In genomic region chr6:5132741-5133140, GRCh38 we compare ENCODE assay signal across 1 cellular context.
TF ChIP-seq lines count a peak whose summit lies in the region.

No MANE protein-coding gene starts in this region.

TF ChIP-seq in HepG2, 621 proteins besides CTCF, POLR2A, EP300 and RAD21 (continued from another document):
- TF ChIP-seq, protein P1, sequence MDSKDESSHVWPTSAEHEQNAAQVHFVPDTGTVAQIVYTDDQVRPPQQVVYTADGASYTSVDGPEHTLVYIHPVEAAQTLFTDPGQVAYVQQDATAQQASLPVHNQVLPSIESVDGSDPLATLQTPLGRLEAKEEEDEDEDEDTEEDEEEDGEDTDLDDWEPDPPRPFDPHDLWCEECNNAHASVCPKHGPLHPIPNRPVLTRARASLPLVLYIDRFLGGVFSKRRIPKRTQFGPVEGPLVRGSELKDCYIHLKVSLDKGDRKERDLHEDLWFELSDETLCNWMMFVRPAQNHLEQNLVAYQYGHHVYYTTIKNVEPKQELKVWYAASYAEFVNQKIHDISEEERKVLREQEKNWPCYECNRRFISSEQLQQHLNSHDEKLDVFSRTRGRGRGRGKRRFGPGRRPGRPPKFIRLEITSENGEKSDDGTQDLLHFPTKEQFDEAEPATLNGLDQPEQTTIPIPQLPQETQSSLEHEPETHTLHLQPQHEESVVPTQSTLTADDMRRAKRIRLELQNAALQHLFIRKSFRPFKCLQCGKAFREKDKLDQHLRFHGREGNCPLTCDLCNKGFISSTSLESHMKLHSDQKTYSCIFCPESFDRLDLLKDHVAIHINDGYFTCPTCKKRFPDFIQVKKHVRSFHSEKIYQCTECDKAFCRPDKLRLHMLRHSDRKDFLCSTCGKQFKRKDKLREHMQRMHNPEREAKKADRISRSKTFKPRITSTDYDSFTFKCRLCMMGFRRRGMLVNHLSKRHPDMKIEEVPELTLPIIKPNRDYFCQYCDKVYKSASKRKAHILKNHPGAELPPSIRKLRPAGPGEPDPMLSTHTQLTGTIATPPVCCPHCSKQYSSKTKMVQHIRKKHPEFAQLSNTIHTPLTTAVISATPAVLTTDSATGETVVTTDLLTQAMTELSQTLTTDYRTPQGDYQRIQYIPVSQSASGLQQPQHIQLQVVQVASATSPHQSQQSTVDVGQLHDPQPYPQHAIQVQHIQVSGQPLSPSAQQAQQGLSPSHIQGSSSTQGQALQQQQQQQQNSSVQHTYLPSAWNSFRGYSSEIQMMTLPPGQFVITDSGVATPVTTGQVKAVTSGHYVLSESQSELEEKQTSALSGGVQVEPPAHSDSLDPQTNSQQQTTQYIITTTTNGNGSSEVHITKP (CRISPR knock-in tag; IDR thresholded peaks at IDR 0.05; ENCODE audit: low read depth) = no peak
- TF ChIP-seq ZNF564 (CRISPR knock-in tag; IDR thresholded peaks at IDR 0.05) = no peak
- TF ChIP-seq ZNF205 (CRISPR knock-in tag; IDR thresholded peaks at IDR 0.05) = no peak
